ENCODE assay signal across 29 cellular contexts in the genomic region with DNA sequence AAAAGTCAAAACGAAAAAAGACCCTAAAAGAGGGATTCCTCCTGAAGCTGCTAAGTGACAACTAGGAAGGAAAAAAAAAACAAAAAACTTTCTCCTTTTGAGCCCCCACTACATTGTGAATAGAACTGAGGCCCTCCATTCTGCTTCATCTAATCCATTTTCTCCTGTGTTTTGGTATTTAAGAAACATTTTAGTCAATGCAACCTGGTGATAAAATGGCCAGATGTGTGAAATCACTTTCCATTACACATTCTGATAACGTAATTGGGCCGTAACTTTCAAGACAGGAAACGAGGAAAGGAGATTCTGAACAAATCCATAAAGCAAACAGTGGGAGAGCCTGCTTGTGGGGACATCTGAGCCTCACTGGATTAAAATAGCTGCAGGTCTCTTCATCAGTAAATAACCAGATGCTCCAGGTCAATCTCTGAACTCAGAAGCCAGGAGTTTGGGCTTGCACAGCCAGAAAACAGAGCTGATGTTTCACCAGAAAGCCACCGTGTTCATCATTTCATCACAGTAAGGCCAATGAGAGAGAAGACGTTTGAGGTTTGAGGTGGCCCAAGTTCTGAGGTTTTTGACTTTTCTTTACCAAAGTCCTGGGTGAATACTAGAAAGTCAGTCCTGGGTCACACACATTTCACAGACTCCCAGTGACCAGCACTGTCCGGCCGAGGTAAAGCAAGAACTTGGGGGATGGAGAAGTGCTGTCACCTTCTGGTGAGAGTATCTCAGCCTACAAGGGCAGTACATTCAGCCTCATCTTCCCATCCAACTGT. TPM values are rescaled to one million over a fixed set of nuclear protein-coding genes. Genes with fewer than 3 reads are reported as not detected.
"Had no signal": no experiment of that assay in that cellular context is flagged by ENCODE, and none has a peak within 500 bp of the region (broad histone marks: within the 10 kb centered on the region; RNA-seq: fewer than 3 reads in every experiment).

No MANE protein-coding gene starts in this region.

- FAIRE-seq: bronchial epithelial cell, K562, RCC 7860 had no signal

- H3K4me1 Mint-ChIP-seq: activated B cell treated with CpG ODN at 0.5 μM for 24 hours; activated CD4-positive, alpha-beta T cell treated with anti-CD3 and anti-CD28 coated beads, Interleukin-2, amount 10 ng/mL, durations not matched to agents 7 days and 5 days had no signal

- H3K36me3 Mint-ChIP-seq: activated CD4-positive, alpha-beta memory T cell treated with anti-CD3 and anti-CD28 coated beads for 36 hours; activated naive CD4-positive, alpha-beta T cell treated with anti-CD3 and anti-CD28 coated beads, Interleukin-2, amount 50 U/mL, for 72 hours had no signal

- H3K4me3 Mint-ChIP-seq: activated B cell treated with CpG ODN at 0.5 μM for 24 hours; activated CD4-positive, alpha-beta memory T cell treated with anti-CD3 and anti-CD28 coated beads for 36 hours; activated CD4-positive, alpha-beta T cell treated with anti-CD3 and anti-CD28 coated beads, Interleukin-2, amount 10 ng/mL, durations not matched to agents 7 days and 5 days; activated naive CD8-positive, alpha-beta T cell treated with anti-CD3 and anti-CD28 coated beads, Interleukin-2, amount 50 U/mL, for 24 hours; activated T-cell treated with anti-CD3 and anti-CD28 coated beads, Interleukin-2, amount 50 U/mL, for 4 hours; T-helper 17 cell had no signal

- H3K4me1 ChIP-seq: ascending aorta had no signal

- H3K27me3 ChIP-seq: ascending aorta, body of pancreas had no signal

- H3K4me3 ChIP-seq: ascending aorta, body of pancreas, K562 had no signal

- H3K27ac ChIP-seq: ascending aorta, body of pancreas had no signal

- H3K27ac Mint-ChIP-seq: activated B cell treated with CpG ODN at 0.5 μM for 24 hours; activated CD4-positive, alpha-beta memory T cell treated with anti-CD3 and anti-CD28 coated beads for 36 hours; activated CD4-positive, alpha-beta T cell treated with anti-CD3 and anti-CD28 coated beads, Interleukin-2, amount 10 ng/mL, durations not matched to agents 7 days and 5 days; activated naive CD4-positive, alpha-beta T cell treated with anti-CD3 and anti-CD28 coated beads, Interleukin-2, amount 50 U/mL, for 72 hours; activated naive CD8-positive, alpha-beta T cell treated with anti-CD3 and anti-CD28 coated beads, Interleukin-2, amount 50 U/mL, for 24 hours; T-helper 17 cell had no signal

- H3K9me3 Mint-ChIP-seq: activated B cell treated with CpG ODN at 0.5 μM for 24 hours; activated CD4-positive, alpha-beta memory T cell treated with anti-CD3 and anti-CD28 coated beads for 36 hours; activated CD4-positive, alpha-beta T cell treated with anti-CD3 and anti-CD28 coated beads, Interleukin-2, amount 10 ng/mL, durations not matched to agents 7 days and 5 days; activated naive CD4-positive, alpha-beta T cell treated with anti-CD3 and anti-CD28 coated beads, Interleukin-2, amount 50 U/mL, for 72 hours; activated naive CD8-positive, alpha-beta T cell treated with anti-CD3 and anti-CD28 coated beads, Interleukin-2, amount 50 U/mL, for 24 hours; activated T-cell treated with anti-CD3 and anti-CD28 coated beads, Interleukin-2, amount 50 U/mL, for 4 hours had no signal

- H3K9me3 ChIP-seq: ascending aorta, body of pancreas had no signal

- H3K27me3 Mint-ChIP-seq: activated CD4-positive, alpha-beta memory T cell treated with anti-CD3 and anti-CD28 coated beads for 36 hours; activated CD4-positive, alpha-beta T cell treated with anti-CD3 and anti-CD28 coated beads, Interleukin-2, amount 10 ng/mL, durations not matched to agents 7 days and 5 days; activated naive CD8-positive, alpha-beta T cell treated with anti-CD3 and anti-CD28 coated beads, Interleukin-2, amount 50 U/mL, for 24 hours; T-helper 17 cell had no signal

- ATAC-seq: activated naive CD4-positive, alpha-beta T cell treated with anti-CD3 and anti-CD28 coated beads, Interleukin-2, amount 50 U/mL, for 72 hours; activated naive CD8-positive, alpha-beta T cell treated with anti-CD3 and anti-CD28 coated beads, Interleukin-2, amount 50 U/mL, for 24 hours; activated T-cell treated with anti-CD3 and anti-CD28 coated beads, Interleukin-2, amount 50 U/mL, for 4 hours; body of pancreas; K562; T-helper 17 cell had no signal

- H3K36me3 ChIP-seq: ascending aorta had no signal

- DNase-seq: activated B cell treated with CpG ODN at 0.5 μM for 24 hours; activated CD4-positive, alpha-beta memory T cell treated with anti-CD3 and anti-CD28 coated beads for 36 hours; activated CD4-positive, alpha-beta T cell treated with anti-CD3 and anti-CD28 coated beads for 1 hour; activated CD4-positive, alpha-beta T cell treated with anti-CD3 and anti-CD28 coated beads, Interleukin-2, amount 10 ng/mL, durations not matched to agents 7 days and 5 days; activated CD8-positive, alpha-beta memory T cell treated with anti-CD3 and anti-CD28 coated beads for 24 hours; activated effector memory CD4-positive, alpha-beta T cell treated with anti-CD3 and anti-CD28 coated beads, Interleukin-2, amount 50 U/mL, for 16 hours; activated naive CD4-positive, alpha-beta T cell treated with Interleukin-2 at 50 U/mL for 16 hours; activated naive CD8-positive, alpha-beta T cell treated with anti-CD3 and anti-CD28 coated beads, Interleukin-2, amount 50 U/mL, for 24 hours; activated T-cell treated with anti-CD3 and anti-CD28 coated beads, Interleukin-2, amount 50 U/mL, for 4 hours; amniotic stem cell; body of pancreas; Kasumi-1; NCI-H1092 treated with DMSO at 0.1 percent for 48 hours; NCI-H1417 treated with DMSO at 0.1 percent for 48 hours; NCI-H1694; NCI-H2029; NCI-H2107; NCI-H2171 treated with DMSO at 0.1 percent for 48 hours; NCI-H226; NCI-H748 treated with DMSO at 0.1 percent for 48 hours; NK-92 treated with Interleukin-12 subunit alpha and Interleukin-12 subunit beta, amount 100 ng/mL, for 24 hours; SIG-M5; T-helper 17 cell; T-helper 9 cell had no signal

RNA-seq across cellular contexts. Expression of a gene that starts 47.8 kb away (rescaled TPM):
- total RNA-seq: K562 had no signal
- polyA plus RNA-seq: K562 had no signal
